1 cellular context compared by ENCODE assay signal in genomic region chr12:13258717-13259119, GRCh38.
TF ChIP-seq lines count a peak whose summit lies in the region.

No MANE protein-coding gene starts in this region.

TF ChIP-seq in HEK293, 187 proteins besides CTCF, POLR2A, EP300 and RAD21 (continued from another document and continues in another):
- TF ChIP-seq PRDM2 (tag by site-specific recombination; IDR thresholded peaks at IDR 0.05; ENCODE audit: borderline replicate concordance), result no peak
- TF ChIP-seq ZNF629 (tag by site-specific recombination; IDR thresholded peaks at IDR 0.05), result no peak
- TF ChIP-seq ZBTB1 (tag by site-specific recombination; IDR thresholded peaks at IDR 0.05), result no peak
- TF ChIP-seq GLIS1 (tag by site-specific recombination; IDR thresholded peaks at IDR 0.05), result peak; percentile 72
- TF ChIP-seq OVOL3 (tag by site-specific recombination; IDR thresholded peaks at IDR 0.05), result no peak
- no peak for TF ChIP-seq MEIS1 (CRISPR knock-in tag; IDR thresholded peaks at IDR 0.05; ENCODE audit: borderline replicate concordance)
- TF ChIP-seq ZNF19 (tag by site-specific recombination; IDR thresholded peaks at IDR 0.05; ENCODE audit: low read depth), result no peak
- no peak for TF ChIP-seq ZNF768 (tag by site-specific recombination; IDR thresholded peaks at IDR 0.05)
- TF ChIP-seq KLF9 (tag by site-specific recombination; IDR thresholded peaks at IDR 0.05; ENCODE audit: low read depth), result no peak
- TF ChIP-seq ZNF114 (tag by site-specific recombination; IDR thresholded peaks at IDR 0.05), result no peak
- no peak for TF ChIP-seq ZNF692 (tag by site-specific recombination; IDR thresholded peaks at IDR 0.05)
- TF ChIP-seq OSR2 (tag by site-specific recombination; IDR thresholded peaks at IDR 0.05), result no peak
- no peak for TF ChIP-seq KLF17 (tag by site-specific recombination; IDR thresholded peaks at IDR 0.05)
- no peak for TF ChIP-seq KLF16 (tag by site-specific recombination; IDR thresholded peaks at IDR 0.05)
- TF ChIP-seq PRDM10 (tag by site-specific recombination; IDR thresholded peaks at IDR 0.05), result 0 out of 2 replicates have a peak, but pooled peaks have one; percentile 13
- no peak for TF ChIP-seq ZNF354C (tag by site-specific recombination; IDR thresholded peaks at IDR 0.05; ENCODE audit: borderline replicate concordance, low read depth)
- no peak for TF ChIP-seq ZNF580 (tag by site-specific recombination; IDR thresholded peaks at IDR 0.05)
- no peak for TF ChIP-seq ZNF211 (tag by site-specific recombination; IDR thresholded peaks at IDR 0.05; ENCODE audit: low read depth)
- TF ChIP-seq ZBTB7A (tag by site-specific recombination; IDR thresholded peaks at IDR 0.05; ENCODE audit: low read depth), result no peak
- TF ChIP-seq ZNF404 (tag by site-specific recombination; IDR thresholded peaks at IDR 0.05), result no peak
- TF ChIP-seq ZNF561 (tag by site-specific recombination; IDR thresholded peaks at IDR 0.05; ENCODE audit: borderline replicate concordance), result no peak
- no peak for TF ChIP-seq ZNF544 (tag by site-specific recombination; IDR thresholded peaks at IDR 0.05)
- peak; percentile 17; the same call in 1 of the 2 replicates for TF ChIP-seq IKZF3 (tag by site-specific recombination; IDR thresholded peaks at IDR 0.05)
- TF ChIP-seq ELK4 (IDR thresholded peaks at IDR 0.05; ENCODE audit: borderline replicate concordance, low read depth, low read length), result no peak
- TF ChIP-seq TRIM28 (IDR thresholded peaks at IDR 0.05; ENCODE audit: borderline replicate concordance, low read length), result peak; percentile 62; the same call in 1 of the 2 replicates
- TF ChIP-seq HOXD13 (CRISPR knock-in tag; IDR thresholded peaks at IDR 0.05; ENCODE audit: borderline replicate concordance), result no peak
- TF ChIP-seq KLF8 (tag by site-specific recombination; IDR thresholded peaks at IDR 0.05), result no peak
- no peak for TF ChIP-seq WT1 (tag by site-specific recombination; IDR thresholded peaks at IDR 0.05)
- peak; percentile 98 for TF ChIP-seq BCL6B (tag by site-specific recombination; IDR thresholded peaks at IDR 0.05)
- TF ChIP-seq ZNF169 (tag by site-specific recombination; IDR thresholded peaks at IDR 0.05), result no peak
- TF ChIP-seq ZNF350 (tag by site-specific recombination; IDR thresholded peaks at IDR 0.05), result no peak
- no peak for TF ChIP-seq SALL2 (tag by site-specific recombination; IDR thresholded peaks at IDR 0.05; ENCODE audit: borderline replicate concordance)
- TF ChIP-seq MZF1 (tag by site-specific recombination; IDR thresholded peaks at IDR 0.05; ENCODE audit: borderline replicate concordance), result peak; percentile 53; the same call in 1 of the 2 replicates
- no peak for TF ChIP-seq ZNF670 (tag by site-specific recombination; IDR thresholded peaks at IDR 0.05; ENCODE audit: low read depth)
- no peak for TF ChIP-seq ZNF174 (tag by site-specific recombination; IDR thresholded peaks at IDR 0.05)
- no peak for TF ChIP-seq ZNF707 (tag by site-specific recombination; IDR thresholded peaks at IDR 0.05)
- no peak for TF ChIP-seq ZFP37 (tag by site-specific recombination; IDR thresholded peaks at IDR 0.05)
- TF ChIP-seq FEZF1 (tag by site-specific recombination; IDR thresholded peaks at IDR 0.05), result no peak
- no peak for TF ChIP-seq ZNF239 (tag by site-specific recombination; IDR thresholded peaks at IDR 0.05)
- no peak for TF ChIP-seq ZNF24 (tag by site-specific recombination; IDR thresholded peaks at IDR 0.05)
- TF ChIP-seq ZNF585B (tag by site-specific recombination; IDR thresholded peaks at IDR 0.05), result no peak
- TF ChIP-seq ZNF488 (tag by site-specific recombination; IDR thresholded peaks at IDR 0.05), result no peak
- no peak for TF ChIP-seq ZNF558 (tag by site-specific recombination; IDR thresholded peaks at IDR 0.05)
- TF ChIP-seq ZNF837 (tag by site-specific recombination; IDR thresholded peaks at IDR 0.05), result no peak
- TF ChIP-seq PRDM1 (tag by site-specific recombination; IDR thresholded peaks at IDR 0.05), result no peak; the same call in 1 of the 2 replicates
- TF ChIP-seq ZNF549 (tag by site-specific recombination; IDR thresholded peaks at IDR 0.05), result no peak
- no peak for TF ChIP-seq ZNF202 (tag by site-specific recombination; IDR thresholded peaks at IDR 0.05; ENCODE audit: borderline replicate concordance)
- no peak for TF ChIP-seq ZNF148 (tag by site-specific recombination; IDR thresholded peaks at IDR 0.05; ENCODE audit: borderline replicate concordance)
